ENCODE assay signal across 11 cellular contexts in the genomic region with DNA sequence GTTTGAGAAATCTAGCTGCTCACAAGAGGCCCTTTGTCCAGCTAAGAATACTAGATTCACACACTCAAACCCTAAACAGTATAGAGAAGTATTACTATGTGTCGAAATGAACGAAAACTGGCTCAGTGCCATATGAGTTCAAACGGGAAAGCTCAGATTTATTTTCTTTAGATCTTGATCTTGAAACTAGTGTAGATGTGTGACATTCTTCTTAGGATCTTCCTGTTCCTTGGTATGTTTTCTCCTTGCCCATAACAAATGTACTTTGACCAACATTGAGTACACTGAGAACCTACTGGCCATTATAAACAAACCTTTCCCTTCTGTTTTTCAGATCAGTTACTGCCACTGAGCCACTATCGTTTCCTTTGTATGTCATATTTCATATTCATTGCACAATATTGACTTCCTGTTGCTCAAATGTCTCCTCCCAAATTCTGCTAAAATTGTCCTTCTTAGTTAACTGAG. TPM values are rescaled to one million over a fixed set of nuclear protein-coding genes. Genes with fewer than 3 reads are reported as not detected.
DNase-seq lines count a peak whose midpoint lies in the region; ATAC-seq and TF ChIP-seq lines count a peak whose summit lies in the region.
"Had no signal": no experiment of that assay in that cellular context is flagged by ENCODE, and none has a peak within 500 bp of the region (broad histone marks: within the 10 kb centered on the region; RNA-seq: fewer than 3 reads in every experiment).

No MANE protein-coding gene starts in this region.

- ATAC-seq in sciatic nerve (peak; percentile 85), HG02884 (IDR thresholded peaks at IDR 0.05; ENCODE audit: unreplicated experiment) (no peak), HG02938 (IDR thresholded peaks at IDR 0.05; ENCODE audit: unreplicated experiment) (no peak)

- intact Hi-C loops in sciatic nerve (cut with DNase I), result no loop called here

- no peak overlapping the region for H3K4me3 ChIP-seq in GM12865 (ENCODE audit: low read depth, low read length)
- H3K4me3 ChIP-seq: HAP-1, SJSA1 had no signal

- DNase-seq in GM12865 (ENCODE audit: low read depth) (peak; percentile 27), OCI-M1 (lab: John Stamatoyannopoulos, UW) (peak; percentile 79), foreskin melanocyte (peak; percentile 79), sciatic nerve (ENCODE audit: low spot score) (no peak), anterior cingulate cortex (lab: John Stamatoyannopoulos, UW) (no peak), NCI-H2081 (lab: John Stamatoyannopoulos, UW) (no peak)

- no peak for TF ChIP-seq CTCF in GM12865 (IDR thresholded peaks at IDR 0.05; ENCODE audit: insufficient read depth, low read depth, low read length, missing control alignments)

RNA-seq across cellular contexts. Expression of a gene that starts 21.3 kb away (rescaled TPM):
- 0.13 TPM for total RNA-seq in sciatic nerve
- total RNA-seq: osteocyte, SJSA1 had no signal

Comparison
In these comparisons a context has a peak if more than half of its experiments do, and no peak if none do; other contexts are left out.
1. DNase-seq: peak in GM12865 (single experiment), OCI-M1 (single experiment) and foreskin melanocyte (single experiment); none in sciatic nerve (single experiment), anterior cingulate cortex (0 of 58) and NCI-H2081 (0 of 2).